Comparison of ENCODE assay signal across 1 cellular context in genomic region chr9:100466828-100467220, GRCh38.
A peak's percentile ranks its signal among the peaks of the same experiment; 100 is the strongest.
TF ChIP-seq lines count a peak whose summit lies in the region.

No MANE protein-coding gene starts in this region.

TF ChIP-seq in HepG2, 621 proteins besides CTCF, POLR2A, EP300 and RAD21 (continues in another document):
- TF ChIP-seq NFYC (CRISPR knock-in tag; IDR thresholded peaks at IDR 0.05) (no peak), MYPOP (CRISPR knock-in tag; IDR thresholded peaks at IDR 0.05) (no peak), ZNF432 (CRISPR knock-in tag; IDR thresholded peaks at IDR 0.05; ENCODE audit: borderline replicate concordance) (no peak), PITX1 (CRISPR knock-in tag; IDR thresholded peaks at IDR 0.05) (no peak), GLI4 (CRISPR knock-in tag; IDR thresholded peaks at IDR 0.05; ENCODE audit: borderline replicate concordance) (no peak), MLLT10 (CRISPR knock-in tag; IDR thresholded peaks at IDR 0.05) (no peak), ZNF510 (CRISPR knock-in tag; IDR thresholded peaks at IDR 0.05; ENCODE audit: low read depth) (no peak), PAXIP1 (CRISPR knock-in tag; conservative IDR thresholded peaks at IDR 0.05) (no peak), GPN1 (CRISPR knock-in tag; IDR thresholded peaks at IDR 0.05; ENCODE audit: borderline replicate concordance) (no peak), RELA (CRISPR knock-in tag; IDR thresholded peaks at IDR 0.05) (no peak), ZNF775 (CRISPR knock-in tag; IDR thresholded peaks at IDR 0.05; ENCODE audit: borderline replicate concordance) (no peak), NR2F1 (CRISPR knock-in tag; IDR thresholded peaks at IDR 0.05) (0 out of 4 replicates have a peak, but pooled peaks of 1 of the 2 experiments have one; percentile 17), EHMT2 (IDR thresholded peaks at IDR 0.05; ENCODE audit: borderline replicate concordance, low read depth, low read length) (no peak), CHD4 (IDR thresholded peaks at IDR 0.05; ENCODE audit: borderline replicate concordance, low read length) (peak; percentile 60; the same call in 1 of the 2 replicates), TBX3 (IDR thresholded peaks at IDR 0.05; ENCODE audit: borderline replicate concordance) (no peak), POLR2AphosphoS2 (IDR thresholded peaks at IDR 0.05; ENCODE audit: low read depth, low read length) (no peak), ZNF883 (CRISPR knock-in tag; IDR thresholded peaks at IDR 0.05; ENCODE audit: not compliant biosample characterization) (no peak), PCBP1 (IDR thresholded peaks at IDR 0.05; ENCODE audit: borderline replicate concordance, low read depth, low read length) (no peak), NFKB2 (CRISPR knock-in tag; IDR thresholded peaks at IDR 0.05; ENCODE audit: borderline replicate concordance) (no peak), GZF1 (CRISPR knock-in tag; IDR thresholded peaks at IDR 0.05) (no peak), PRDM4 (CRISPR knock-in tag; IDR thresholded peaks at IDR 0.05; ENCODE audit: borderline replicate concordance) (no peak), SRSF9 (IDR thresholded peaks at IDR 0.05; ENCODE audit: borderline replicate concordance, insufficient read depth, low read depth, low read length, poor library complexity, severe bottlenecking) (no peak), ZNF800 (CRISPR knock-in tag; IDR thresholded peaks at IDR 0.05) (no peak)
- TF ChIP-seq, protein P1, sequence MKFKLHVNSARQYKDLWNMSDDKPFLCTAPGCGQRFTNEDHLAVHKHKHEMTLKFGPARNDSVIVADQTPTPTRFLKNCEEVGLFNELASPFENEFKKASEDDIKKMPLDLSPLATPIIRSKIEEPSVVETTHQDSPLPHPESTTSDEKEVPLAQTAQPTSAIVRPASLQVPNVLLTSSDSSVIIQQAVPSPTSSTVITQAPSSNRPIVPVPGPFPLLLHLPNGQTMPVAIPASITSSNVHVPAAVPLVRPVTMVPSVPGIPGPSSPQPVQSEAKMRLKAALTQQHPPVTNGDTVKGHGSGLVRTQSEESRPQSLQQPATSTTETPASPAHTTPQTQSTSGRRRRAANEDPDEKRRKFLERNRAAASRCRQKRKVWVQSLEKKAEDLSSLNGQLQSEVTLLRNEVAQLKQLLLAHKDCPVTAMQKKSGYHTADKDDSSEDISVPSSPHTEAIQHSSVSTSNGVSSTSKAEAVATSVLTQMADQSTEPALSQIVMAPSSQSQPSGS (CRISPR knock-in tag; IDR thresholded peaks at IDR 0.05): no peak; the same call in 1 of the 2 replicates
- TF ChIP-seq, protein P2, sequence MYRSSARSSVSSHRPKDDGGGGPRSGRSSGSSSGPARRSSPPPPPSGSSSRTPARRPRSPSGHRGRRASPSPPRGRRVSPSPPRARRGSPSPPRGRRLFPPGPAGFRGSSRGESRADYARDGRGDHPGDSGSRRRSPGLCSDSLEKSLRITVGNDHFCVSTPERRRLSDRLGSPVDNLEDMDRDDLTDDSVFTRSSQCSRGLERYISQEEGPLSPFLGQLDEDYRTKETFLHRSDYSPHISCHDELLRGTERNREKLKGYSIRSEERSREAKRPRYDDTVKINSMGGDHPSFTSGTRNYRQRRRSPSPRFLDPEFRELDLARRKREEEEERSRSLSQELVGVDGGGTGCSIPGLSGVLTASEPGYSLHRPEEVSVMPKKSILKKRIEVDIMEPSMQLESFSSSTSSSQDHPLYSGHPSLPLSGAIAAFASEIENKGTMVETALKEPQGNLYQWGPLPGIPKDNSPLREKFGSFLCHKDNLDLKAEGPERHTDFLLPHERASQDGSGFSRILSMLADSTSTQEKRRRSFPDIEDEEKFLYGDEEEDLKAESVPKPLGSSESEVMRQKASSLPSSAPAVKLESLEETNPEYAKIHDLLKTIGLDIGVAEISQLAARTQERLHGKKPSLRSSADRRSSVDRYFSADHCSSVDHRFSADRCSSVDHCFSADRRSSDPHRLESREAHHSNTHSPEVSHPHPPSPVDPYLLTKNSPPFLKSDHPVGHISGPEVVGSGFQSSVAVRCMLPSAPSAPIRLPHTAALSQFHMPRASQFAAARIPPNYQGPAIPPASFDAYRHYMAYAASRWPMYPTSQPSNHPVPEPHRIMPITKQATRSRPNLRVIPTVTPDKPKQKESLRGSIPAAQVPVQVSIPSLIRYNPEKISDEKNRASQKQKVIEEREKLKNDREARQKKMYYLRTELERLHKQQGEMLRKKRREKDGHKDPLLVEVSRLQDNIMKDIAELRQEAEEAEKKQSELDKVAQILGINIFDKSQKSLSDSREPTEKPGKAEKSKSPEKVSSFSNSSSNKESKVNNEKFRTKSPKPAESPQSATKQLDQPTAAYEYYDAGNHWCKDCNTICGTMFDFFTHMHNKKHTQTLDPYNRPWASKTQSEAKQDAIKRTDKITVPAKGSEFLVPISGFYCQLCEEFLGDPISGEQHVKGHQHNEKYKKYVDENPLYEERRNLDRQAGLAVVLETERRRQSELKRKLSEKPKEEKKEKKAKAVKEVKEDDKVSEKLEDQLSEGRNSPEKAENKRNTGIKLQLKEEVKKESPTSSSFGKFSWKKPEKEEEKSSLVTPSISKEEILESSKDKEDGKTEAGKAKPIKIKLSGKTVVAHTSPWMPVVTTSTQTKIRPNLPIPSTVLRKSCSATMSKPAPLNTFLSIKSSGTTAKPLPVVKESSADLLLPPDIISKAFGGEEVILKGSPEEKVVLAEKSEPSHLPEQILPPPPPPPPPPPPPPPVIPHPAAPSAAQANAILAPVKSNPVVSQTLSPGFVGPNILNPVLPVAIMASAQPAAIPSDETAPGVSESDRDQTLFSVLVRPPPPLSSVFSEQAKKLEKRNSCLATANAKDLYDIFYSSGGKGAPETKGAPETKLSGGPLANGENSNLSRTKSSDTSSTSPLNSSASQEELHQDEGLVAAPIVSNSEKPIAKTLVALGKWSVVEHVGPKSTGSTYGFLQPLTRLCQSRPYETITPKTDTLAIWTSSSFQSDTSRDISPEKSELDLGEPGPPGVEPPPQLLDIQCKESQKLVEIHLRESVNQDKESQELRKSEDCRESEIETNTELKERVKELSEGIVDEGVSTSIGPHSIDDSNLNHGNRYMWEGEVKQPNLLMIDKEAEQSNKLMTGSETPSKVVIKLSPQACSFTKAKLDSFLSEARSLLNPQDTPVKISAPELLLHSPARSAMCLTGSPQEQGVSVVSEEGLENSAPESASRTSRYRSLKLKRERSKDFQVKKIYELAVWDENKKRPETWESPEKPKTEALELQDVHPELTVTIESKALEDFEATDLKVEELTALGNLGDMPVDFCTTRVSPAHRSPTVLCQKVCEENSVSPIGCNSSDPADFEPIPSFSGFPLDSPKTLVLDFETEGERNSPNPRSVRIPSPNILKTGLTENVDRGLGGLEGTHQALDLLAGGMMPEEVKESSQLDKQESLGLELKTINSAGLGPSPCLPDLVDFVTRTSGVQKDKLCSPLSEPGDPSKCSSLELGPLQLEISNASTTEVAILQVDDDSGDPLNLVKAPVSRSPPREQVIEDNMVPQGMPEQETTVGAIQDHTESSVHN (CRISPR knock-in tag; IDR thresholded peaks at IDR 0.05): no peak
- TF ChIP-seq, protein P3, sequence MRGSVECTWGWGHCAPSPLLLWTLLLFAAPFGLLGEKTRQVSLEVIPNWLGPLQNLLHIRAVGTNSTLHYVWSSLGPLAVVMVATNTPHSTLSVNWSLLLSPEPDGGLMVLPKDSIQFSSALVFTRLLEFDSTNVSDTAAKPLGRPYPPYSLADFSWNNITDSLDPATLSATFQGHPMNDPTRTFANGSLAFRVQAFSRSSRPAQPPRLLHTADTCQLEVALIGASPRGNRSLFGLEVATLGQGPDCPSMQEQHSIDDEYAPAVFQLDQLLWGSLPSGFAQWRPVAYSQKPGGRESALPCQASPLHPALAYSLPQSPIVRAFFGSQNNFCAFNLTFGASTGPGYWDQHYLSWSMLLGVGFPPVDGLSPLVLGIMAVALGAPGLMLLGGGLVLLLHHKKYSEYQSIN (CRISPR knock-in tag; IDR thresholded peaks at IDR 0.05; ENCODE audit: borderline replicate concordance): no peak
- TF ChIP-seq, protein P4, sequence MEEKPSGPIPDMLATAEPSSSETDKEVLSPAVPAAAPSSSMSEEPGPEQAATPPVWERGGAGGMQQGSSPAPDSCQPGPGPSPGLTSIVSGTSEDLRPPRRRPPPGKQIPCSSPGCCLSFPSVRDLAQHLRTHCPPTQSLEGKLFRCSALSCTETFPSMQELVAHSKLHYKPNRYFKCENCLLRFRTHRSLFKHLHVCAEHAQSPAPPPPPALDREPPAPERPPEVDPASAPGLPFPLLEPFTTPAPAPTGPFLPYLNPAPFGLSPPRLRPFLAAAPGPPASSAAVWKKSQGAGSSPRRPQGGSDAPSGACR (CRISPR knock-in tag; IDR thresholded peaks at IDR 0.05): no peak
- TF ChIP-seq, protein P5, sequence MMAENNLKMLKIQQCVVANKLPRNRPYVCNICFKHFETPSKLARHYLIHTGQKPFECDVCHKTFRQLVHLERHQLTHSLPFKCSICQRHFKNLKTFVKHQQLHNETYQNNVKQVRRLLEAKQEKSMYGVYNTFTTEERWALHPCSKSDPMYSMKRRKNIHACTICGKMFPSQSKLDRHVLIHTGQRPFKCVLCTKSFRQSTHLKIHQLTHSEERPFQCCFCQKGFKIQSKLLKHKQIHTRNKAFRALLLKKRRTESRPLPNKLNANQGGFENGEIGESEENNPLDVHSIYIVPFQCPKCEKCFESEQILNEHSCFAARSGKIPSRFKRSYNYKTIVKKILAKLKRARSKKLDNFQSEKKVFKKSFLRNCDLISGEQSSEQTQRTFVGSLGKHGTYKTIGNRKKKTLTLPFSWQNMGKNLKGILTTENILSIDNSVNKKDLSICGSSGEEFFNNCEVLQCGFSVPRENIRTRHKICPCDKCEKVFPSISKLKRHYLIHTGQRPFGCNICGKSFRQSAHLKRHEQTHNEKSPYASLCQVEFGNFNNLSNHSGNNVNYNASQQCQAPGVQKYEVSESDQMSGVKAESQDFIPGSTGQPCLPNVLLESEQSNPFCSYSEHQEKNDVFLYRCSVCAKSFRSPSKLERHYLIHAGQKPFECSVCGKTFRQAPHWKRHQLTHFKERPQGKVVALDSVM (CRISPR knock-in tag; IDR thresholded peaks at IDR 0.05): no peak
- TF ChIP-seq, protein P6, sequence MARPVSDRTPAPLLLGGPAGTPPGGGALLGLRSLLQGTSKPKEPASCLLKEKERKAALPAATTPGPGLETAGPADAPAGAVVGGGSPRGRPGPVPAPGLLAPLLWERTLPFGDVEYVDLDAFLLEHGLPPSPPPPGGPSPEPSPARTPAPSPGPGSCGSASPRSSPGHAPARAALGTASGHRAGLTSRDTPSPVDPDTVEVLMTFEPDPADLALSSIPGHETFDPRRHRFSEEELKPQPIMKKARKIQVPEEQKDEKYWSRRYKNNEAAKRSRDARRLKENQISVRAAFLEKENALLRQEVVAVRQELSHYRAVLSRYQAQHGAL (CRISPR knock-in tag; IDR thresholded peaks at IDR 0.05; ENCODE audit: not compliant biosample characterization): no peak
